ENCODE assay signal across 14 cellular contexts in the genomic region with DNA sequence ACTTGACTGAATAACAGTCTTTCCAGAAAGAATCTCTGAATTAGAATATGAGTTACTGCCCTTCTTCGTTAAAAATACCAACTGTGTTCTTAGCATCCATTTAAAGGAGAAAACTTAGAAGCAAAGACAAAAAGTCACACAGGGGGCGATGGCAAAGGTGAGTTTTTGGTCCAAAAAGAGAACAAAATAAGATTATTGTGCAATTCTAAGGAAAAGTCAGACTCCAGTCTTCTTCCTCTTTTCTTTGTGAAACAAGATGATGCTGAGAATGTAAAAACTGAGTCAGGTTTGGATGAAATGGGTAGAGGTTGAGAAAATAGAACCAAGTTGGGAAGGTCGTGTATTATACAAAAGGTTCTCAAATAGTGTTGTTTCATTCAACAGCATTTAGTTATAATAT. TPM values are rescaled to one million over a fixed set of nuclear protein-coding genes. Genes with fewer than 3 reads are reported as not detected.
DNase-seq lines count a peak whose midpoint lies in the region; ATAC-seq and TF ChIP-seq lines count a peak whose summit lies in the region.
"Had no signal": no experiment of that assay in that cellular context is flagged by ENCODE, and none has a peak within 500 bp of the region (broad histone marks: within the 10 kb centered on the region; RNA-seq: fewer than 3 reads in every experiment).

No MANE protein-coding gene starts in this region.

- peaks cover 3% of the 10 kb centered on the region for H3K27me3 Mint-ChIP-seq in activated naive CD8-positive, alpha-beta T cell treated with anti-CD3 and anti-CD28 coated beads, Interleukin-2, amount 50 U/mL, for 24 hours
- H3K27me3 Mint-ChIP-seq in neural progenitor cell (ENCODE audit: insufficient read depth, low read depth): peaks cover 6% of the 10 kb centered on the region

- ATAC-seq in activated naive CD8-positive, alpha-beta T cell treated with anti-CD3 and anti-CD28 coated beads, Interleukin-2, amount 50 U/mL, for 24 hours: no peak
- ATAC-seq in GM18868 (IDR thresholded peaks at IDR 0.05; ENCODE audit: unreplicated experiment) (no peak), GM18861 (IDR thresholded peaks at IDR 0.05; ENCODE audit: unreplicated experiment) (no peak)

- peaks cover 31% of the 10 kb centered on the region for H3K4me1 Mint-ChIP-seq in activated naive CD8-positive, alpha-beta T cell treated with anti-CD3 and anti-CD28 coated beads, Interleukin-2, amount 50 U/mL, for 24 hours
- H3K4me1 Mint-ChIP-seq in neural progenitor cell: peaks cover 14% of the 10 kb centered on the region

- no peaks in the 10 kb centered on the region for H3K9me3 ChIP-seq in Loucy (ENCODE audit: insufficient read depth, low read depth, low read length)
- no peaks in the 10 kb centered on the region for H3K9me3 ChIP-seq in neural progenitor cell (ENCODE audit: low read depth)
- H3K9me3 ChIP-seq: prostate gland had no signal

- H3K4me3 ChIP-seq in Loucy (ENCODE audit: low read length, poor library complexity, severe bottlenecking) (peak overlapping the region; percentile 92), neural progenitor cell (peak overlapping the region; percentile 75)

- H3F3A ChIP-seq in Loucy (ENCODE audit: low read depth) (no peaks in the 10 kb centered on the region), neural progenitor cell (ENCODE audit: low read depth) (peaks cover 8% of the 10 kb centered on the region)

- DNase-seq in SIG-M5 treated with dmso at 0.1 percent for 504 hours (lab: John Stamatoyannopoulos, UW; ENCODE audit: unreplicated experiment) (peak; percentile 62), SIG-M5 (lab: John Stamatoyannopoulos, UW) (no peak), neural progenitor cell (ENCODE audit: low spot score) (no peak), NCI-H748 treated with DMSO at 0.1 percent for 48 hours (lab: John Stamatoyannopoulos, UW) (no peak)
- no peak for DNase-seq in activated naive CD8-positive, alpha-beta T cell treated with anti-CD3 and anti-CD28 coated beads, Interleukin-2, amount 50 U/mL, for 24 hours
- DNase-seq: effector CD4-positive, alpha-beta T cell; GDM1; islet precursor cell; NCI-H1930 had no signal

- H2AFZ ChIP-seq in Loucy (ENCODE audit: low read length): no peak overlapping the region
- H2AFZ ChIP-seq in neural progenitor cell (replicated peaks): no peak overlapping the region

- H3K9me3 Mint-ChIP-seq in activated naive CD8-positive, alpha-beta T cell treated with anti-CD3 and anti-CD28 coated beads, Interleukin-2, amount 50 U/mL, for 24 hours: no peaks in the 10 kb centered on the region
- H3K9me3 Mint-ChIP-seq in neural progenitor cell: no peaks in the 10 kb centered on the region

- H3K9ac ChIP-seq in Loucy (ENCODE audit: low read depth, low read length, poor library complexity, severe bottlenecking) (peak overlapping the region; percentile 72), neural progenitor cell (no peak overlapping the region)

- peaks cover 33% of the 10 kb centered on the region for H3K4me1 ChIP-seq in Loucy (ENCODE audit: insufficient read depth, low read length, poor library complexity, severe bottlenecking)
- peaks cover 12% of the 10 kb centered on the region for H3K4me1 ChIP-seq in neural progenitor cell
- H3K4me1 ChIP-seq: prostate gland had no signal

- H3K27me3 ChIP-seq in Loucy (ENCODE audit: insufficient read depth, low read length, poor library complexity, severe bottlenecking): no peaks in the 10 kb centered on the region
- H3K27me3 ChIP-seq in neural progenitor cell: peaks cover 27% of the 10 kb centered on the region

- no peaks in the 10 kb centered on the region for H3K9me2 ChIP-seq in Loucy (replicated peaks; ENCODE audit: low read depth, low read length)

- H3K27ac ChIP-seq in neural progenitor cell: no peak overlapping the region
- H3K27ac ChIP-seq: 22Rv1, prostate gland had no signal

- peaks cover 17% of the 10 kb centered on the region; the same call in 1 of the 2 replicates for H3K36me3 ChIP-seq in Loucy (ENCODE audit: insufficient read depth, low read length)
- no peaks in the 10 kb centered on the region for H3K36me3 ChIP-seq in neural progenitor cell
- H3K36me3 ChIP-seq: prostate gland had no signal

- H3K27ac Mint-ChIP-seq in activated naive CD8-positive, alpha-beta T cell treated with anti-CD3 and anti-CD28 coated beads, Interleukin-2, amount 50 U/mL, for 24 hours: no peak overlapping the region
- H3K27ac Mint-ChIP-seq in neural progenitor cell: no peak overlapping the region

- H3K4me2 ChIP-seq in Loucy (ENCODE audit: low read depth, low read length, poor library complexity, severe bottlenecking) (peak overlapping the region; percentile 80), neural progenitor cell (peak overlapping the region; percentile 82)

- H4K20me1 ChIP-seq in Loucy (ENCODE audit: insufficient read depth, low read length, poor library complexity, severe bottlenecking) (peaks cover 32% of the 10 kb centered on the region), neural progenitor cell (ENCODE audit: low read depth) (peaks cover 13% of the 10 kb centered on the region)

- H3K36me3 Mint-ChIP-seq in activated naive CD8-positive, alpha-beta T cell treated with anti-CD3 and anti-CD28 coated beads, Interleukin-2, amount 50 U/mL, for 24 hours (ENCODE audit: low read depth): peaks cover 18% of the 10 kb centered on the region
- H3K36me3 Mint-ChIP-seq in neural progenitor cell: peaks cover 5% of the 10 kb centered on the region

- TF ChIP-seq CTCF in Loucy (conservative IDR thresholded peaks at IDR 0.05; ENCODE audit: low read length) (no peak), neural progenitor cell (IDR thresholded peaks at IDR 0.05) (no peak)

- H3K79me2 ChIP-seq in Loucy (ENCODE audit: insufficient read depth, low read length): peaks cover 45% of the 10 kb centered on the region
- H3K79me2 ChIP-seq in neural progenitor cell (ENCODE audit: low read depth): peaks cover 38% of the 10 kb centered on the region

- H3K4me3 Mint-ChIP-seq in activated naive CD8-positive, alpha-beta T cell treated with anti-CD3 and anti-CD28 coated beads, Interleukin-2, amount 50 U/mL, for 24 hours: peak overlapping the region; percentile 90
- H3K4me3 Mint-ChIP-seq in neural progenitor cell: peak overlapping the region; percentile 95

RNA-seq across cellular contexts. Expression of a gene that starts 1.6 kb away (rescaled TPM):
- 8.0 and 8.5 TPM in 2 replicates for total RNA-seq in neural progenitor cell (ENCODE audit: low replicate concordance)

RNA-seq across cellular contexts. Expression of a gene that starts 7.9 kb away (rescaled TPM):
- total RNA-seq in neural progenitor cell (ENCODE audit: low replicate concordance): not detected in 2 replicates
